In the genomic region with DNA sequence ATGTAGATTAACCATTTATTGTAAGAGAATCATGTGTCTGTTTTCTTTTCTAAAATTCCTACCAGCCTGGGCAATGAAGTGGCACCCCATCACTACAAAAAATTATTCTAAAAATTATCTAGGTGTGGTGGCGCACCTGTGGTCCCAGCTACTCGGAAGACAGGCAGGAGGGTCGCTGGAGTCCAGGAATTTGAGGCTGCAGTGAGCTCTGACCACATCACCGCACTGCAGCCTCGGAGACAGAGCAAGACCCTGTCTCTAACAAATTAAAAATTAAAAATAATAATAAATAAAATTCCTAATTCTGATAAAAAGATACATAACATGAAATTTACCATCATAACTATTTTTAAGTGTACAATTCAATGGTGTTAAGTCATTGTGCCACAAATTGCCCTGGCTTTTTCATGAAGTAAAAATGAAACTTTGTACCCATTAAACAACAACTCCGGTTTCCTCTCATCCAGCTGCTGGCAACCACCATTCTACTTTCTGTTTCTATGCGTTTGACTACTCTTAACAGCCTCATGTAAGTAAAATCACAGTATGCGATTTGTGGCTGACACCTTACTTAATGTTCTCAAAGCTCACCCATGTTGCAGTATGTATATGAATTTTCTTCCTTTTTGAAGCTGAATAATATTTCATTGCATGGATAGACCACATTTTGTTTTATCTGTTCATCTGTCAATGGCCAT, we compare ENCODE assay signal across 8 cellular contexts. TPM values are rescaled to one million over a fixed set of nuclear protein-coding genes. Genes with fewer than 3 reads are reported as not detected.
DNase-seq lines count a peak whose midpoint lies in the region; ATAC-seq, FAIRE-seq and TF ChIP-seq lines count a peak whose summit lies in the region.

No MANE protein-coding gene starts in this region.

- FAIRE-seq in HepG2 (lab: Jason Lieb, UNC): no peak

- CTCF ChIA-PET in HepG2 (lab: Yijun Ruan, JAX; ENCODE audit: low intra/inter-chr PET ratio, low total read pairs): no interaction called here

- TF ChIP-seq EP300 in HepG2 (IDR thresholded peaks at IDR 0.05; ENCODE audit: low read depth in 2 of 2, low read length in 2 of 2) (no peak), HepG2 (CRISPR knock-in tag; IDR thresholded peaks at IDR 0.05; ENCODE audit: borderline replicate concordance) (no peak), sigmoid colon (IDR thresholded peaks at IDR 0.05) (no peak)

- H2AFZ ChIP-seq in Karpas-422 (ENCODE audit: low read length) (no peak overlapping the region), HepG2 (ENCODE audit: low read length) (no peak overlapping the region)

- POLR2A ChIA-PET in HepG2 (lab: Yijun Ruan, JAX): interaction anchor here (1.2 kb wide), 1 partner anchor 36 kb away, joined by 3 read pairs; no protein-coding TSS in a partner anchor

- H3K4me3 ChIP-seq in Karpas-422 (ENCODE audit: low read length) (peak overlapping the region; percentile 42; the same call in 1 of the 2 replicates), HepG2 (replicated peaks in 1 of 3; ENCODE audit: insufficient read depth in 1 of 3, low read depth in 2 of 3, low read length in 3 of 3) (no peak overlapping the region), sigmoid colon (no peak overlapping the region), lower leg skin (ENCODE audit: low read depth, poor library complexity, severe bottlenecking) (no peak overlapping the region)

- TF ChIP-seq POLR2A in HepG2 (IDR thresholded peaks at IDR 0.05; ENCODE audit: insufficient read depth in 1 of 2, low read depth in 2 of 2, low read length in 2 of 2): no peak
- TF ChIP-seq POLR2A in sigmoid colon (IDR thresholded peaks at IDR 0.05): no peak
- TF ChIP-seq POLR2A in lower leg skin (IDR thresholded peaks at IDR 0.05): no peak

- TF ChIP-seq RAD21 in HepG2 (CRISPR knock-in tag; IDR thresholded peaks at IDR 0.05): no peak

- no TSS peak for BruUV-seq in HepG2 (replicated peaks; lab: Mats Ljungman, UMichigan)

- ATAC-seq in GM18861 (IDR thresholded peaks at IDR 0.05; ENCODE audit: unreplicated experiment): peak; percentile 98
- ATAC-seq in GM21786 (IDR thresholded peaks at IDR 0.05; ENCODE audit: unreplicated experiment): peak; percentile 99
- no peak for ATAC-seq in HepG2

- no peaks in the 10 kb centered on the region for H3K9me2 ChIP-seq in Karpas-422 (replicated peaks; ENCODE audit: insufficient read depth, low read length)

- no peak for DNase-seq in Karpas-422
- no peak for DNase-seq in HepG2 (ENCODE audit: low spot score)
- no peak for DNase-seq in activated CD4-positive, CD25-positive, alpha-beta regulatory T cell treated with anti-CD3 and anti-CD28 coated beads, Interleukin-2, amount 50 U/mL, for 72 hours
- no peak for DNase-seq in sigmoid colon
- no peak for DNase-seq in lower leg skin (ENCODE audit: low spot score in 2 of 2)
- DNase-seq in NCI-H1092 treated with DMSO at 0.1 percent for 48 hours (lab: John Stamatoyannopoulos, UW): no peak

- in situ Hi-C loops in HepG2 (cut with HindIII; ENCODE audit: extremely low pct_ligation_motif_present, low pct_unique_long_range_greater_than_20kb): no loop called here

- 39% methylated on average over 8 of the region's 8 CpGs for WGBS in HepG2 (ENCODE audit: low lambda C conversion rate)
- WGBS in sigmoid colon, 2 donors: 44 to 52% methylated on average over 8 of the region's 8 CpGs
- WGBS in lower leg skin, 2 donors: 78 to 80% methylated on average over 8 of the region's 8 CpGs

- no peak overlapping the region for H3K9ac ChIP-seq in Karpas-422 (ENCODE audit: low read length)
- no peak overlapping the region for H3K9ac ChIP-seq in HepG2 (ENCODE audit: insufficient read depth, low read depth, low read length)

- H3K4me2 ChIP-seq in Karpas-422 (ENCODE audit: low read depth, low read length, poor library complexity, severe bottlenecking) (peak overlapping the region; percentile 63), HepG2 (ENCODE audit: low read depth, low read length) (peak overlapping the region; percentile 49)

- intact Hi-C loops in HepG2 (cut with micrococcal nuclease; ENCODE audit: unreplicated experiment) (no loop called here), sigmoid colon (cut with DNase I) (no loop called here), lower leg skin (cut with DNase I; ENCODE audit: low total_unique reads) (no loop called here)

- H3K79me2 ChIP-seq in Karpas-422 (ENCODE audit: low read length) (no peaks in the 10 kb centered on the region), HepG2 (ENCODE audit: insufficient read depth, low read length) (no peaks in the 10 kb centered on the region)

- H3K27me3 ChIP-seq in Karpas-422 (ENCODE audit: low read length) (no peaks in the 10 kb centered on the region), HepG2 (ENCODE audit: control insufficient read depth in 1 of 2, insufficient read depth in 2 of 2, low read length in 2 of 2) (peaks cover 0 to under 1% of the 10 kb centered on the region in 2 experiments; a peak in 2 of 5 replicates), sigmoid colon (no peaks in the 10 kb centered on the region)

- TF ChIP-seq CTCF in HepG2 (CRISPR knock-in tag; IDR thresholded peaks at IDR 0.05) (no peak), sigmoid colon (IDR thresholded peaks at IDR 0.05) (no peak), lower leg skin (IDR thresholded peaks at IDR 0.05) (no peak)

- H3K36me3 ChIP-seq in Karpas-422 (ENCODE audit: insufficient read depth, low read length): no peaks in the 10 kb centered on the region
- H3K36me3 ChIP-seq in HepG2 (replicated peaks in 1 of 2; ENCODE audit: control insufficient read depth in 1 of 2, insufficient read depth in 2 of 2, low read length in 2 of 2): no peaks in the 10 kb centered on the region
- H3K36me3 ChIP-seq in sigmoid colon: no peaks in the 10 kb centered on the region

- H3K4me1 ChIP-seq in Karpas-422 (ENCODE audit: low read length): peaks cover 20% of the 10 kb centered on the region
- H3K4me1 ChIP-seq in HepG2 (ENCODE audit: insufficient read depth, low read length): peaks cover 6% of the 10 kb centered on the region
- H3K4me1 ChIP-seq in sigmoid colon: no peaks in the 10 kb centered on the region

- H4K20me1 ChIP-seq in Karpas-422 (ENCODE audit: insufficient read depth, low read depth, low read length): no peaks in the 10 kb centered on the region
- H4K20me1 ChIP-seq in HepG2 (ENCODE audit: insufficient read depth, low read length): no peaks in the 10 kb centered on the region

- no peaks in the 10 kb centered on the region for H3K9me3 ChIP-seq in Karpas-422 (ENCODE audit: low read length)
- H3K9me3 ChIP-seq in HepG2 (ENCODE audit: low read length): no peaks in the 10 kb centered on the region
- no peaks in the 10 kb centered on the region for H3K9me3 ChIP-seq in sigmoid colon

- no peak overlapping the region for H3K27ac ChIP-seq in Karpas-422 (ENCODE audit: low read length)
- no peak overlapping the region for H3K27ac ChIP-seq in HepG2 (ENCODE audit: extremely low read length, insufficient read depth, low read length)
- H3K27ac ChIP-seq in sigmoid colon: no peak overlapping the region

TF ChIP-seq in HepG2, 621 proteins besides CTCF, POLR2A, EP300 and RAD21:
- TF ChIP-seq, protein P1, sequence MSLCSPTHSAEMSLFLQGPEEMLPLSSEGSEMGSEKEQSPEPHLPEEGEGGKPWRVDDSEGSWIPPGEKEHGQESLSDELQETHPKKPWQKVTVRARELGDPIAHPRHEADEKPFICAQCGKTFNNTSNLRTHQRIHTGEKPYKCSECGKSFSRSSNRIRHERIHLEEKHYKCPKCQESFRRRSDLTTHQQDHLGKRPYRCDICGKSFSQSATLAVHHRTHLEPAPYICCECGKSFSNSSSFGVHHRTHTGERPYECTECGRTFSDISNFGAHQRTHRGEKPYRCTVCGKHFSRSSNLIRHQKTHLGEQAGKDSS (CRISPR knock-in tag; IDR thresholded peaks at IDR 0.05; ENCODE audit: borderline replicate concordance, low read depth): no peak

RNA-seq across cellular contexts. Expression of a gene that starts 20.6 kb away (rescaled TPM):
- 54.3 and 63.9 TPM in 2 replicates for total RNA-seq in Karpas-422 (2014; rRNA removed; shearing (Covaris generic); ENCODE audit: low replicate concordance)
- total RNA-seq in HepG2 (2016; rRNA removed; fragmentation: Illumina TruSeq; extraction: Trizol): 22.9 and 26.2 TPM in 2 replicates
- 6.3 and 6.6 TPM in 2 replicates for total RNA-seq in HepG2 (2016; cell fraction: cytosol; rRNA removed; fragmentation: Illumina TruSeq; extraction: Trizol; ENCODE audit: low read depth)
- total RNA-seq in HepG2 (2016; cell fraction: insoluble cytoplasmic fraction; rRNA removed; fragmentation: Illumina TruSeq; extraction: Trizol): 22.4 and 23.0 TPM in 2 replicates
- total RNA-seq in HepG2 (2016; cell fraction: membrane; rRNA removed; fragmentation: Illumina TruSeq; extraction: Trizol): 19.5 and 20.2 TPM in 2 replicates
- 24.0 and 25.4 TPM in 2 replicates for total RNA-seq in HepG2 (2016; cell fraction: nucleus; rRNA removed; fragmentation: Illumina TruSeq; extraction: Trizol)
- polyA plus RNA-seq in HepG2 (2011; rRNA removed): 10.0 and 10.5 TPM in 2 replicates
- 7.8 and 8.5 TPM in 2 replicates for polyA plus RNA-seq in HepG2 (2011; cell fraction: cytosol; rRNA removed)
- polyA plus RNA-seq in HepG2 (2011; cell fraction: nucleus; rRNA removed): 9.9 and 11.7 TPM in 2 replicates
- polyA plus RNA-seq in HepG2 (2012): 11.7 and 11.8 TPM in 2 replicates
- 6.4 and 6.6 TPM in 2 replicates for polyA plus RNA-seq in HepG2 (2016; cell fraction: cytosol; fragmentation: Illumina TruSeq; extraction: Trizol; ENCODE audit: low read depth)
- 21.5 and 23.7 TPM in 2 replicates for polyA plus RNA-seq in HepG2 (2016; cell fraction: insoluble cytoplasmic fraction; fragmentation: Illumina TruSeq; extraction: Trizol; ENCODE audit: low read depth)
- 14.7 and 15.3 TPM in 2 replicates for polyA plus RNA-seq in HepG2 (2016; cell fraction: membrane; fragmentation: Illumina TruSeq; extraction: Trizol; ENCODE audit: low read depth)
- 17.9 and 18.1 TPM in 2 replicates for polyA plus RNA-seq in HepG2 (2016; cell fraction: nucleus; fragmentation: Illumina TruSeq; extraction: Trizol; ENCODE audit: insufficient read depth, low read depth)
- polyA minus RNA-seq in HepG2 (2011; rRNA and poly(A)+ RNA removed; ENCODE audit: low replicate concordance): 7.3 and 18.7 TPM in 2 replicates
- 10.2 and 11.8 TPM in 2 replicates for polyA minus RNA-seq in HepG2 (2011; cell fraction: cytosol; rRNA and poly(A)+ RNA removed)
- 45.0 and 45.6 TPM in 2 replicates for polyA minus RNA-seq in HepG2 (2011; cell fraction: nucleus; rRNA and poly(A)+ RNA removed)
- 10 to 100 TPM; 10.3 to 11.4 (median 10.9) TPM for total RNA-seq in sigmoid colon
- 10 to 100 TPM in 2 of 3 donors, 1 to 10 TPM in 1; 9.2 to 10.8 (median 10.7) TPM for polyA plus RNA-seq in sigmoid colon
- 10 to 100 TPM; 19.6 to 29.4 (median 25.2) TPM for total RNA-seq in lower leg skin
